Comparison of ENCODE assay signal across 12 cellular contexts in the genomic region with DNA sequence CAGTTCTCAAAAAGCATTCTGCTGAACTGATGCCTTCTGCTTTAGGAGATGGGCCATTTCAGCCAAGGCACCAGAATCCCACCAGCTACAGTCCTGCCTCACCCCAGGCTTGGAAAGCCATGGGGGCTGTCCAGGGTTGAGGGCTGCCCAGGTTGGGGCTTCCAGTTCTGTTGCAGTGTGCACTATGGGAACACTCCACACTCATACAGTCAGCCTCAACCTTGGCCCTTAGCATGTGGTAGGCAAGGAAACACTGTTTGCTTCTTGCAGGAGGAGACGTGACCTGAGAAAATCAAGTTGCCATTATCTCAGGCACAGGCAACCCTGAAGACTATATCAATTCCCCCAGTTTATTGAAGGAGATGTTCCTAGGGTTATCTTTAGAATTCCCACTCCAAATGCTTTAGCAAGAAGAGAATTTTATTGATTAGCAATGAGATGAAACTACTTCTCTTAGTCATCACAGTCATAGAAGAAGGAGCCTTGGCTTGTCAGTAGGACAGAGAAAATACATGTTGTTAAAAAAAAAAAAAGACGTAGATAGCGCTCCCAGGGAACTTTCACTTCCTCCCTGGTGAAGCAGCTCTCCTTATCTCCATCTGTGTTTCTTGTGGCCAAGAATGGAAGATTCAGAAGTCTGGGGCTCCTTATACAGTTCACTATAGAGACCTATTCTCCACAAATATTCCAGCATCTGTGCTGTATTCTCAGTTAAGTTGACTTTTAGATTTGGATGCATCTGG. TPM values are rescaled to one million over a fixed set of nuclear protein-coding genes. Genes with fewer than 3 reads are reported as not detected.
DNase-seq lines count a peak whose midpoint lies in the region; ATAC-seq, FAIRE-seq and TF ChIP-seq lines count a peak whose summit lies in the region.
"Had no signal": no experiment of that assay in that cellular context is flagged by ENCODE, and none has a peak within 500 bp of the region (broad histone marks: within the 10 kb centered on the region; RNA-seq: fewer than 3 reads in every experiment).

No MANE protein-coding gene starts in this region.

- H3K9me3 Mint-ChIP-seq in stimulated activated memory B cell treated with anti-CD40 and anti-IgM and Interleukin-4, amounts not matched to agents 10 μg/mL and 1 μg/mL and 100 μg/mL, for 72 hours = no peaks in the 10 kb centered on the region

- no peak overlapping the region for H3K4me3 Mint-ChIP-seq in stimulated activated memory B cell treated with anti-CD40 and anti-IgM and Interleukin-4, amounts not matched to agents 10 μg/mL and 1 μg/mL and 100 μg/mL, for 72 hours

- DNase-seq in GM19239 (ENCODE audit: insufficient read length, low spot score) (peak; percentile 8), right atrium auricular region (ENCODE audit: low spot score) (no peak), mucosa of descending colon (no peak), midbrain (lab: John Stamatoyannopoulos, UW) (no peak)
- DNase-seq: activated CD4-positive, alpha-beta T cell treated with anti-CD3 and anti-CD28 coated beads, Interleukin-2, amount 50 U/mL, for 4 hours; DND-41; effector CD4-positive, alpha-beta T cell; HCEC 1CT; hypothalamus had no signal

- H3K36me3 ChIP-seq in right atrium auricular region (no peaks in the 10 kb centered on the region), mucosa of descending colon (ENCODE audit: low read depth) (no peaks in the 10 kb centered on the region)

- H3K4me3 ChIP-seq in right atrium auricular region = no peak overlapping the region
- H3K4me3 ChIP-seq in mucosa of descending colon = no peak overlapping the region

- no peak overlapping the region for H3K27ac ChIP-seq in right atrium auricular region

- FAIRE-seq in GM19239 (lab: Jason Lieb, UNC) = peak; percentile 75

- peaks cover 10% of the 10 kb centered on the region for H3K27me3 Mint-ChIP-seq in stimulated activated memory B cell treated with anti-CD40 and anti-IgM and Interleukin-4, amounts not matched to agents 10 μg/mL and 1 μg/mL and 100 μg/mL, for 72 hours

- intact Hi-C loops in mucosa of descending colon (cut with DNase I, micrococcal nuclease) = no loop called here

- TF ChIP-seq CTCF in right atrium auricular region (IDR thresholded peaks at IDR 0.05) (no peak), mucosa of descending colon (IDR thresholded peaks at IDR 0.05) (no peak)

- no peak overlapping the region for H3K27ac Mint-ChIP-seq in stimulated activated memory B cell treated with anti-CD40 and anti-IgM and Interleukin-4, amounts not matched to agents 10 μg/mL and 1 μg/mL and 100 μg/mL, for 72 hours

- H3K4me1 ChIP-seq in right atrium auricular region = no peaks in the 10 kb centered on the region
- no peaks in the 10 kb centered on the region for H3K4me1 ChIP-seq in mucosa of descending colon (ENCODE audit: low read depth)

- H3K36me3 Mint-ChIP-seq in stimulated activated memory B cell treated with anti-CD40 and anti-IgM and Interleukin-4, amounts not matched to agents 10 μg/mL and 1 μg/mL and 100 μg/mL, for 72 hours = no peaks in the 10 kb centered on the region

- ATAC-seq in HG02678 (IDR thresholded peaks at IDR 0.05; ENCODE audit: unreplicated experiment) (peak; percentile 87), HG03565 (IDR thresholded peaks at IDR 0.05; ENCODE audit: unreplicated experiment) (peak; percentile 78), mucosa of descending colon (no peak)
- peak; percentile 67 for ATAC-seq in stimulated activated memory B cell treated with anti-CD40 and anti-IgM and Interleukin-4, amounts not matched to agents 10 μg/mL and 1 μg/mL and 100 μg/mL, for 72 hours

- H3K9me3 ChIP-seq in right atrium auricular region (no peaks in the 10 kb centered on the region), mucosa of descending colon (no peaks in the 10 kb centered on the region)

- H3K27me3 ChIP-seq in right atrium auricular region = no peaks in the 10 kb centered on the region

- H3K4me1 Mint-ChIP-seq in stimulated activated memory B cell treated with anti-CD40 and anti-IgM and Interleukin-4, amounts not matched to agents 10 μg/mL and 1 μg/mL and 100 μg/mL, for 72 hours = peaks cover 19% of the 10 kb centered on the region

RNA-seq across cellular contexts. Expression of gene IL12A, which starts 38.3 kb away (rescaled TPM):
- total RNA-seq in right atrium auricular region = 1 to 10 TPM in 1 of 2 donors, under 1 TPM in 1; 0.31 to 3.9 TPM
- total RNA-seq in mucosa of descending colon = 1 to 10 TPM in 1 of 3 donors, under 1 TPM in 2; 0.23 to 2.3 (median 0.27) TPM
